25 cellular contexts compared by ENCODE assay signal in the genomic region with DNA sequence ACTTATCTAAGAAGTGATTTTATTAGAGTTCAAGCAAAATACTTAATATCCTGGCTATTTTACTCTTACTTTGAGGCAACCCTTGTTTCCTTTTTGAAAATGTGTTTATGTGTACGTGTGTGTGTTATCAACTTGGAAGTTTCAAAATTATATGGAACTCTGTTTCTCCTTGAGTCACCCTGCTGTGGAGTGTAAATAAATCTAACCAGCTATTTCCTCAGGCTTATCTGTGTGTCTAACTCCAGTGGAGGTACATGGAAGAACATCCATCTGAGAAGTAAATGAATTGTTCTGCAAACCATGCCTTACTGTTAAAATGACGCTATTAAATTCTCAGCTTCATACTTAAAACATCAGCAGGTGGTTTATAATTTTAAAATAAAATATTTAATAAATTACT.
"Had no signal": no experiment of that assay in that cellular context is flagged by ENCODE, and none has a peak within 500 bp of the region (broad histone marks: within the 10 kb centered on the region; RNA-seq: fewer than 3 reads in every experiment).

No MANE protein-coding gene starts in this region.

- ATAC-seq: activated CD4-positive, alpha-beta T cell treated with anti-CD3 and anti-CD28 coated beads for 36 hours; activated T-cell treated with anti-CD3 and anti-CD28 coated beads, Interleukin-2, amount 50 U/mL, for 4 hours; gastrocnemius medialis; left ventricle myocardium superior; natural killer cell; stimulated activated naive CD8-positive, alpha-beta T cell treated with anti-CD3 and anti-CD28 coated beads, Interleukin-15, Interleukin-2, amounts not matched to agents 100 U/mL and 50 U/mL, for 24 hours; T-cell had no signal

- H3K4me1 ChIP-seq: gastrocnemius medialis, prostate gland, upper lobe of left lung had no signal

- H3K27me3 ChIP-seq: gastrocnemius medialis, upper lobe of left lung had no signal

- H3K9me3 ChIP-seq: gastrocnemius medialis, ovary, prostate gland, upper lobe of left lung had no signal

- H3K36me3 ChIP-seq: cardiac muscle cell, gastrocnemius medialis, ovary, prostate gland, upper lobe of left lung had no signal

- H3K4me3 ChIP-seq: cardiac muscle cell, gastrocnemius medialis, ovary, prostate gland, upper lobe of left lung had no signal

- DNase-seq: activated B cell treated with CpG ODN at 0.5 μM for 24 hours; activated CD4-positive, alpha-beta T cell treated with anti-CD3 and anti-CD28 coated beads for 36 hours; activated CD4-positive, alpha-beta T cell treated with anti-CD3 and anti-CD28 coated beads, Interleukin-2, amount 50 U/mL, for 4 hours; activated CD8-positive, alpha-beta memory T cell treated with anti-CD3 and anti-CD28 coated beads for 24 hours; activated CD8-positive, alpha-beta memory T cell treated with anti-CD3 and anti-CD28 coated beads, Interleukin-2, amount 50 U/mL, for 4 hours; activated naive CD4-positive, alpha-beta T cell treated with Interleukin-2 at 50 U/mL for 16 hours; activated naive CD8-positive, alpha-beta T cell treated with anti-CD3 and anti-CD28 coated beads for 36 hours; activated T-cell treated with anti-CD3 and anti-CD28 coated beads, Interleukin-2, amount 50 U/mL, for 4 hours; amniotic stem cell; effector CD4-positive, alpha-beta T cell; erythroblast; gastrocnemius medialis; head of caudate nucleus; hypothalamus; left ventricle myocardium superior; mammary epithelial cell; midbrain; natural killer cell; ovary; stimulated activated CD4-positive, alpha-beta T cell treated with anti-CD3 and anti-CD28 coated beads, Interleukin-4, amount 100 ng/mL, for 4 hours; stimulated activated naive CD8-positive, alpha-beta T cell treated with anti-CD3 and anti-CD28 coated beads, Interleukin-15, Interleukin-2, amounts not matched to agents 100 U/mL and 50 U/mL, for 24 hours; T-cell; upper lobe of left lung had no signal

- H3K27ac ChIP-seq: cardiac muscle cell, gastrocnemius medialis, ovary, prostate gland, upper lobe of left lung had no signal
